ENCODE assay signal across 8 cellular contexts in genomic region chr14:102774391-102775153, GRCh38. TPM values are rescaled to one million over a fixed set of nuclear protein-coding genes. Genes with fewer than 3 reads are reported as not detected.
DNase-seq lines count a peak whose midpoint lies in the region; ATAC-seq and TF ChIP-seq lines count a peak whose summit lies in the region.

No MANE protein-coding gene starts in this region.

- intact Hi-C loops in aorta (cut with DNase I) = loop anchor here in 1 of 2 donors (10.0 kb wide), 1 partner anchor 100 kb away; no protein-coding TSS in a partner anchor

- H3K27ac ChIP-seq in BLaER1 treated with 17β-estradiol and CSF1 and Interleukin-3, amounts not matched to agents 10 nM and 100 nM = peak overlapping the region; percentile 11 to 99 (median 60); a peak in 19 of 22 replicates
- H3K27ac ChIP-seq in RWPE1 = peak overlapping the region; percentile 82
- no peak overlapping the region for H3K27ac ChIP-seq in aorta (ENCODE audit: low read depth in 1 of 2, low read length in 2 of 2)

- CTCF ChIA-PET in RWPE1 (lab: Yijun Ruan, JAX) = interaction anchor here (0.6 to 1.9 kb wide), 6 partner anchors 10 to 739 kb away, joined by 3 to 6 read pairs (median 3); no protein-coding TSS in a partner anchor

- H4K20me1 ChIP-seq in BLaER1 treated with 17β-estradiol and CSF1 and Interleukin-3, amounts not matched to agents 10 nM and 100 nM = peaks cover 10 to 19% (median 13%) of the 10 kb centered on the region in 11 experiments; a peak in 20 of 22 replicates

- 35 to 39% methylated on average over 10 of the region's 10 CpGs for WGBS in aorta, 2 donors

- peak overlapping the region in 2 of 10 experiments; percentile 15 to 18; a peak in 2 of 20 replicates for H3K4me3 ChIP-seq in BLaER1 treated with 17β-estradiol and CSF1 and Interleukin-3, amounts not matched to agents 10 nM and 100 nM
- peak overlapping the region; percentile 40 for H3K4me3 ChIP-seq in Jurkat, Clone E6-1 (ENCODE audit: low read length)
- H3K4me3 ChIP-seq in fibroblast of villous mesenchyme (ENCODE audit: low read depth, low read length) (no peak overlapping the region), aorta (ENCODE audit: low read length in 2 of 2) (no peak overlapping the region)

- TF ChIP-seq CTCF in RWPE1 (conservative IDR thresholded peaks at IDR 0.05; ENCODE audit: low read depth) (peak; percentile 68), fibroblast of villous mesenchyme (IDR thresholded peaks at IDR 0.05; ENCODE audit: insufficient read depth, low read depth, low read length) (peak; percentile 90)

- DNase-seq in GM19238 (ENCODE audit: insufficient read length, low spot score) = peak; percentile 68
- DNase-seq in Jurkat, Clone E6-1 (ENCODE audit: low read depth, low spot score) = peak; percentile 70
- peak; percentile 61 for DNase-seq in RWPE1 (ENCODE audit: low spot score)
- peak; percentile 40 for DNase-seq in activated effector memory CD4-positive, alpha-beta T cell treated with Interleukin-2 at 50 U/mL for 16 hours
- DNase-seq in fibroblast of villous mesenchyme (ENCODE audit: low read depth) = peak; percentile 81
- DNase-seq in non-pigmented ciliary epithelial cell (ENCODE audit: low read depth) = peak; percentile 49
- peak in 1 of 2 donors; percentile 68 for DNase-seq in aorta

- H3K4me2 ChIP-seq in BLaER1 treated with 17β-estradiol and CSF1 and Interleukin-3, amounts not matched to agents 10 nM and 100 nM = peak overlapping the region; percentile 51 to 89 (median 67)

- peaks cover 58 to 80% (median 63%) of the 10 kb centered on the region in 10 experiments for H3K4me1 ChIP-seq in BLaER1 treated with 17β-estradiol and CSF1 and Interleukin-3, amounts not matched to agents 10 nM and 100 nM
- peaks cover 0 to 5% of the 10 kb centered on the region in 2 donors for H3K4me1 ChIP-seq in aorta (ENCODE audit: control insufficient read depth in 1 of 2, insufficient read depth in 2 of 2, low read length in 2 of 2)

- H3K9me3 ChIP-seq in BLaER1 treated with 17β-estradiol and CSF1 and Interleukin-3, amounts not matched to agents 10 nM and 100 nM (replicated peaks in 1 of 11) = no peaks in the 10 kb centered on the region
- H3K9me3 ChIP-seq in aorta (ENCODE audit: control insufficient read depth, low read length) = no peaks in the 10 kb centered on the region

- H3K27me3 ChIP-seq in BLaER1 treated with 17β-estradiol and CSF1 and Interleukin-3, amounts not matched to agents 10 nM and 100 nM = no peaks in the 10 kb centered on the region
- no peaks in the 10 kb centered on the region for H3K27me3 ChIP-seq in aorta (ENCODE audit: control insufficient read depth in 1 of 2, insufficient read depth in 2 of 2, low read length in 1 of 2)

- POLR2A ChIA-PET in RWPE1 (lab: Yijun Ruan, JAX; ENCODE audit: low non-redundant PET) = interaction anchor here (0.6 kb wide), 1 partner anchor 201 kb away, joined by 4 read pairs; no protein-coding TSS in a partner anchor

- H3K36me3 ChIP-seq in BLaER1 treated with 17β-estradiol and CSF1 and Interleukin-3, amounts not matched to agents 10 nM and 100 nM = no peaks in the 10 kb centered on the region
- no peaks in the 10 kb centered on the region for H3K36me3 ChIP-seq in aorta (ENCODE audit: control insufficient read depth in 1 of 2, insufficient read depth in 2 of 2, low read length in 1 of 2)

- peak overlapping the region in 9 of 11 experiments; percentile 27 to 98 (median 48); a peak in 15 of 22 replicates for H3K9ac ChIP-seq in BLaER1 treated with 17β-estradiol and CSF1 and Interleukin-3, amounts not matched to agents 10 nM and 100 nM

- peak; percentile 72 for ATAC-seq in aorta (ENCODE audit: low FRiP score)

RNA-seq across cellular contexts. Expression of gene TRAF3, which starts 2.7 kb away (rescaled TPM):
- 27.5 TPM for polyA plus RNA-seq in Jurkat, Clone E6-1 (2012; ENCODE audit: insufficient read depth, insufficient read length)
- 16.1 and 30.7 TPM in 2 replicates for total RNA-seq in fibroblast of villous mesenchyme
- total RNA-seq in aorta = 10 to 100 TPM; 18.1 to 32.6 TPM
- polyA plus RNA-seq in aorta = 1 to 10 TPM; 3.4 to 5.0 TPM

Comparison
In these comparisons a context has a peak if more than half of its experiments do, and no peak if none do; other contexts are left out.
1. H3K27ac ChIP-seq: peak in BLaER1 treated with 17β-estradiol and CSF1 and Interleukin-3, amounts not matched to agents 10 nM and 100 nM (11 of 11) and RWPE1 (single experiment); none in aorta (0 of 2).